Comparison of ENCODE assay signal across 1 cellular context in the genomic region with DNA sequence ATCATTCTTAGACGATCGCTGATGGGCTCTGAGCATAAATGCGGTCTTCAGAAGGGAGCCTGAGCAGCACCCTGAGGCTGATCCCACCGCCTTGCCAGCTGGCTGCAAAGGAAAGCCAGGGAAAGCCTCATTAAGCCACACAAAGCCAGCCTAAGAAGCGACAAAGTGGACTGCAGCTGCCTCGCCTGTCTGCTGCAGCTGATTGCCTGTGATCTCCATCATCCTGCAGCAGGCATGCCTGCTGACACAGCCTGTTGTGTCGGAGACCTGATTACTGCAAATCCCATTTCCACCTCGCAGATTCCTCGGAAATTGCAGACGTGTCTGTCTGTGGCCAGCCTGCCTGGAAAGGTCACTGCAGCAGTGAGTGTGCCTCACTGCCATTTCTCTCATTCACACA.
TF ChIP-seq lines count a peak whose summit lies in the region.

No MANE protein-coding gene starts in this region.

TF ChIP-seq in SK-N-SH, 30 proteins besides CTCF, POLR2A, EP300 and RAD21 (continued from another document):
- TF ChIP-seq, protein P1, sequence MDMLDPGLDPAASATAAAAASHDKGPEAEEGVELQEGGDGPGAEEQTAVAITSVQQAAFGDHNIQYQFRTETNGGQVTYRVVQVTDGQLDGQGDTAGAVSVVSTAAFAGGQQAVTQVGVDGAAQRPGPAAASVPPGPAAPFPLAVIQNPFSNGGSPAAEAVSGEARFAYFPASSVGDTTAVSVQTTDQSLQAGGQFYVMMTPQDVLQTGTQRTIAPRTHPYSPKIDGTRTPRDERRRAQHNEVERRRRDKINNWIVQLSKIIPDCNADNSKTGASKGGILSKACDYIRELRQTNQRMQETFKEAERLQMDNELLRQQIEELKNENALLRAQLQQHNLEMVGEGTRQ (IDR thresholded peaks at IDR 0.05; ENCODE audit: borderline replicate concordance, low read depth, low read length), result no peak
- TF ChIP-seq, protein P2, sequence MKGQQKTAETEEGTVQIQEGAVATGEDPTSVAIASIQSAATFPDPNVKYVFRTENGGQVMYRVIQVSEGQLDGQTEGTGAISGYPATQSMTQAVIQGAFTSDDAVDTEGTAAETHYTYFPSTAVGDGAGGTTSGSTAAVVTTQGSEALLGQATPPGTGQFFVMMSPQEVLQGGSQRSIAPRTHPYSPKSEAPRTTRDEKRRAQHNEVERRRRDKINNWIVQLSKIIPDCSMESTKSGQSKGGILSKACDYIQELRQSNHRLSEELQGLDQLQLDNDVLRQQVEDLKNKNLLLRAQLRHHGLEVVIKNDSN (IDR thresholded peaks at IDR 0.05; ENCODE audit: borderline replicate concordance, low read depth), result no peak
- TF ChIP-seq NFIC (IDR thresholded peaks at IDR 0.05; ENCODE audit: borderline replicate concordance) (no peak), CHD2 (IDR thresholded peaks at IDR 0.05; ENCODE audit: low read length, partially characterized antibody) (peak; percentile 23), TCF12 (IDR thresholded peaks at IDR 0.05) (no peak)
- TF ChIP-seq, protein P3, sequence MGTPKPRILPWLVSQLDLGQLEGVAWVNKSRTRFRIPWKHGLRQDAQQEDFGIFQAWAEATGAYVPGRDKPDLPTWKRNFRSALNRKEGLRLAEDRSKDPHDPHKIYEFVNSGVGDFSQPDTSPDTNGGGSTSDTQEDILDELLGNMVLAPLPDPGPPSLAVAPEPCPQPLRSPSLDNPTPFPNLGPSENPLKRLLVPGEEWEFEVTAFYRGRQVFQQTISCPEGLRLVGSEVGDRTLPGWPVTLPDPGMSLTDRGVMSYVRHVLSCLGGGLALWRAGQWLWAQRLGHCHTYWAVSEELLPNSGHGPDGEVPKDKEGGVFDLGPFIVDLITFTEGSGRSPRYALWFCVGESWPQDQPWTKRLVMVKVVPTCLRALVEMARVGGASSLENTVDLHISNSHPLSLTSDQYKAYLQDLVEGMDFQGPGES (IDR thresholded peaks at IDR 0.05; ENCODE audit: low read depth, low read length), result no peak
